ENCODE assay signal across 8 cellular contexts in genomic region chr10:25758041-25758457, GRCh38.
A peak's percentile ranks its signal among the peaks of the same experiment; 100 is the strongest.
DNase-seq lines count a peak whose midpoint lies in the region; ATAC-seq and TF ChIP-seq lines count a peak whose summit lies in the region.

No MANE protein-coding gene starts in this region.

- peak; percentile 50 for DNase-seq in A172 (ENCODE audit: low spot score)
- peak; percentile 6 for DNase-seq in NCI-H2029 treated with DMSO at 0.1 percent for 48 hours (lab: John Stamatoyannopoulos, UW)
- DNase-seq in ascending aorta (ENCODE audit: low spot score in 2 of 2): no peak
- peak; percentile 32 for DNase-seq in midbrain (lab: John Stamatoyannopoulos, UW)
- no peak for DNase-seq in COLO668 (lab: John Stamatoyannopoulos, UW; ENCODE audit: unreplicated experiment)
- DNase-seq in GM19238 (ENCODE audit: insufficient read length, low spot score): no peak

- TF ChIP-seq CTCF in GM12875 (IDR thresholded peaks at IDR 0.05; ENCODE audit: borderline replicate concordance, insufficient read depth, low read depth, low read length) (peak; percentile 41; the same call in 1 of the 2 replicates), ascending aorta (IDR thresholded peaks at IDR 0.05) (peak in 2 of 3 experiments; percentile 11 to 30)

- H3K4me1 ChIP-seq in ascending aorta: no peaks in the 10 kb centered on the region

- H3K4me3 ChIP-seq in GM12875 (ENCODE audit: low read depth, low read length) (no peak overlapping the region), ascending aorta (no peak overlapping the region)

- no peak overlapping the region for H3K27ac ChIP-seq in ascending aorta

- intact Hi-C loops in ascending aorta (cut with DNase I): no loop called here

- H3K9me3 ChIP-seq in ascending aorta: no peaks in the 10 kb centered on the region

- no peaks in the 10 kb centered on the region for H3K27me3 ChIP-seq in ascending aorta

- H3K36me3 ChIP-seq in ascending aorta: no peaks in the 10 kb centered on the region

- no peak for ATAC-seq in GM21360 (IDR thresholded peaks at IDR 0.05; ENCODE audit: unreplicated experiment)

Comparison
In these comparisons a context has a peak if more than half of its experiments do, and no peak if none do; other contexts are left out.
1. DNase-seq: peak in A172 (single experiment), NCI-H2029 treated with DMSO at 0.1 percent for 48 hours (single experiment) and midbrain (single experiment); none in ascending aorta (0 of 2), COLO668 (single experiment) and GM19238 (single experiment).